Comparison of ENCODE assay signal across 9 cellular contexts in genomic region chr21:16587671-16588379, GRCh38.
A peak's percentile ranks its signal among the peaks of the same experiment; 100 is the strongest.
DNase-seq lines count a peak whose midpoint lies in the region; ATAC-seq and TF ChIP-seq lines count a peak whose summit lies in the region.
"Had no signal": no experiment of that assay in that cellular context is flagged by ENCODE, and none has a peak within 500 bp of the region (broad histone marks: within the 10 kb centered on the region; RNA-seq: fewer than 3 reads in every experiment).

No MANE protein-coding gene starts in this region.

- ATAC-seq in HG02623 (IDR thresholded peaks at IDR 0.05; ENCODE audit: unreplicated experiment) (no peak), GM19463 (IDR thresholded peaks at IDR 0.05; ENCODE audit: unreplicated experiment) (no peak)
- ATAC-seq: T-cell had no signal

- peaks cover 15% of the 10 kb centered on the region for H3K4me1 ChIP-seq in HUES6 (ENCODE audit: control insufficient read depth, insufficient read depth, low read length)
- H3K4me1 ChIP-seq in breast epithelium, result no peaks in the 10 kb centered on the region

- H3K27ac ChIP-seq in HUES6 (ENCODE audit: low read depth, low read length), result no peak overlapping the region
- peak overlapping the region; percentile 91 to 95 for H3K27ac ChIP-seq in breast epithelium

- peak overlapping the region; percentile 53 for H3K4me3 ChIP-seq in HUES6 (ENCODE audit: low read depth, low read length)
- peak overlapping the region; percentile 46 to 67 (median 53) for H3K4me3 ChIP-seq in breast epithelium

- no peaks in the 10 kb centered on the region for H3K9me3 ChIP-seq in HUES6 (ENCODE audit: control insufficient read depth, insufficient read depth, low read depth, low read length)
- no peaks in the 10 kb centered on the region for H3K9me3 ChIP-seq in breast epithelium

- no peaks in the 10 kb centered on the region for H3K36me3 ChIP-seq in HUES6 (ENCODE audit: control insufficient read depth, insufficient read depth, low read length)
- no peaks in the 10 kb centered on the region for H3K36me3 ChIP-seq in breast epithelium

- TF ChIP-seq CTCF in breast epithelium (IDR thresholded peaks at IDR 0.05), result no peak

- H3K27me3 ChIP-seq in HUES6 (ENCODE audit: control insufficient read depth, insufficient read depth, low read length) (no peaks in the 10 kb centered on the region), breast epithelium (no peaks in the 10 kb centered on the region)

- DNase-seq in breast epithelium (ENCODE audit: low spot score in 2 of 2) (peak in 1 of 2 donors; percentile 25), iris pigment epithelial cell (ENCODE audit: low read depth) (peak; percentile 87), superior temporal gyrus (ENCODE audit: extremely low spot score) (peak; percentile 76), SW 1271 (lab: John Stamatoyannopoulos, UW) (no peak), RPMI8226 (no peak)
- DNase-seq: T-cell had no signal

- H3K9ac ChIP-seq in HUES6 (ENCODE audit: low read length), result no peak overlapping the region

- intact Hi-C loops in breast epithelium (cut with DNase I; ENCODE audit: low total_unique reads), result no loop called here

- TF ChIP-seq POLR2A in breast epithelium (IDR thresholded peaks at IDR 0.05), result no peak

Comparison
In these comparisons a context has a peak if more than half of its experiments do, and no peak if none do; other contexts are left out.
1. DNase-seq: peak in iris pigment epithelial cell (single experiment) and superior temporal gyrus (single experiment); none in SW 1271 (0 of 2) and RPMI8226 (single experiment).